Comparison of ENCODE assay signal across 20 cellular contexts in genomic region chr14:101115652-101116051, GRCh38.
DNase-seq lines count a peak whose midpoint lies in the region; ATAC-seq, FAIRE-seq and TF ChIP-seq lines count a peak whose summit lies in the region.
"Had no signal": no experiment of that assay in that cellular context is flagged by ENCODE, and none has a peak within 500 bp of the region (broad histone marks: within the 10 kb centered on the region; RNA-seq: fewer than 3 reads in every experiment).

No MANE protein-coding gene starts in this region.

- TF ChIP-seq RAD21 in H1 (IDR thresholded peaks at IDR 0.05 in 1 of 2, conservative IDR thresholded peaks at IDR 0.05 in 1 of 2; ENCODE audit: low read depth in 2 of 2, low read length in 2 of 2), result no peak

- H2AFZ ChIP-seq in H1 (ENCODE audit: low read length), result no peak overlapping the region
- H2AFZ ChIP-seq: GM23248 had no signal

- peaks cover 0 to 9% (median under 1%) of the 10 kb centered on the region in 4 experiments; a peak in 3 of 7 replicates for H3K4me1 ChIP-seq in H1 (replicated peaks in 1 of 4; ENCODE audit: control insufficient read depth in 3 of 4, insufficient read depth in 4 of 4, low read length in 3 of 4)
- H3K4me1 ChIP-seq: BE2C, Caco-2 had no signal

- 96% methylated on average over 8 of the region's 8 CpGs; no CpG with 5 or more reads in 1 of the 2 experiments for WGBS in H1 (ENCODE audit: extremely low coverage in 1 of 2, insufficient coverage in 1 of 2, insufficient read length in 1 of 2, insufficient replicate concordance in 2 of 2, low coverage in 1 of 2, low lambda C conversion rate in 2 of 2, missing lambda C conversion rate in 1 of 2), 2 experiments

- H3K4ac ChIP-seq in H1 (replicated peaks; ENCODE audit: insufficient read length, low read depth, low read length), result no peak overlapping the region

- TF ChIP-seq EP300 in H1 (IDR thresholded peaks at IDR 0.05; ENCODE audit: borderline replicate concordance in 1 of 2, low read depth in 2 of 2, low read length in 2 of 2), result no peak

- ATAC-seq in left lobe of liver, result no peak

- no peak for TF ChIP-seq POLR2A in H1 (IDR thresholded peaks at IDR 0.05; ENCODE audit: control extremely low read depth in 1 of 2, low read depth in 2 of 2, low read length in 2 of 2)

- H3K23me2 ChIP-seq in H1 (ENCODE audit: low read depth, low read length), result peaks cover 8% of the 10 kb centered on the region; the same call in 1 of the 2 replicates

- no peak overlapping the region for H3K9ac ChIP-seq in H1 (replicated peaks in 1 of 4; ENCODE audit: extremely low read depth in 1 of 4, low read depth in 3 of 4, low read length in 3 of 4)
- H3K9ac ChIP-seq: GM23248 had no signal

- peak overlapping the region; percentile 47; the same call in 1 of the 2 replicates for H4K8ac ChIP-seq in H1 (ENCODE audit: extremely low read depth, insufficient read depth, low read length)

- no peak overlapping the region for H2BK5ac ChIP-seq in H1 (ENCODE audit: low read depth, low read length)

- H2BK120ac ChIP-seq in H1 (replicated peaks; ENCODE audit: low read depth, low read length), result no peak overlapping the region

- CTCF ChIA-PET in H1 (lab: Charles Lee; ENCODE audit: partially characterized antibody), result no interaction called here

- no peaks in the 10 kb centered on the region for H3K27me3 ChIP-seq in H1 (replicated peaks in 1 of 4; ENCODE audit: control insufficient read depth in 3 of 4, extremely low read depth in 1 of 4, insufficient read depth in 3 of 4, low read length in 3 of 4)
- H3K27me3 ChIP-seq: BE2C had no signal

- H3K18ac ChIP-seq in H1 (ENCODE audit: extremely low read depth, low read length), result no peak overlapping the region

- H3K79me1 ChIP-seq in H1 (ENCODE audit: low read depth, low read length), result no peaks in the 10 kb centered on the region

- POLR2A ChIA-PET in H1 (lab: Charles Lee; ENCODE audit: partially characterized antibody), result no interaction called here

- no peak overlapping the region for H2BK15ac ChIP-seq in H1 (ENCODE audit: low read length)

- FAIRE-seq in H1 (lab: Jason Lieb, UNC), result no peak
- FAIRE-seq: A204.1, GM12892, GM18507, H54 had no signal

- H2AK5ac ChIP-seq in H1 (ENCODE audit: low read depth, low read length), result no peak overlapping the region

- no peaks in the 10 kb centered on the region for H3K9me3 ChIP-seq in H1 (ENCODE audit: insufficient read depth in 2 of 2, low read depth in 1 of 2, low read length in 1 of 2)
- H3K9me3 ChIP-seq: BE2C, Caco-2 had no signal

- no peak overlapping the region for H4K5ac ChIP-seq in H1 (ENCODE audit: insufficient read length, low read depth, low read length)

- H3K36me3 ChIP-seq in H1 (ENCODE audit: control insufficient read depth in 2 of 4, insufficient read depth in 4 of 4, low read length in 3 of 4), result no peaks in the 10 kb centered on the region; a peak in 1 of 8 replicates
- H3K36me3 ChIP-seq: BE2C had no signal

- H3K27ac ChIP-seq in H1 (ENCODE audit: low read depth, low read length), result no peak overlapping the region
- H3K27ac ChIP-seq: GM23248 had no signal

- no peak overlapping the region for H3K4me3 ChIP-seq in H1 (ENCODE audit: extremely low read depth in 1 of 4, insufficient read depth in 2 of 4, low read depth in 3 of 4, low read length in 4 of 4)
- H3K4me3 ChIP-seq: GM23248 had no signal

- no peak overlapping the region for H4K91ac ChIP-seq in H1 (replicated peaks; ENCODE audit: insufficient read length, low read length)

- H3K4me2 ChIP-seq in H1 (ENCODE audit: insufficient read depth in 1 of 2, low read depth in 2 of 2, low read length in 2 of 2), result no peak overlapping the region

- no peak overlapping the region for H3K56ac ChIP-seq in H1 (replicated peaks; ENCODE audit: insufficient read length, low read depth, low read length)

- no peak overlapping the region for H3K23ac ChIP-seq in H1 (ENCODE audit: insufficient read length)

- H4K20me1 ChIP-seq in H1 (replicated peaks in 1 of 2; ENCODE audit: control insufficient read depth in 1 of 2, insufficient read depth in 2 of 2, low read length in 2 of 2), result no peaks in the 10 kb centered on the region

- H2BK20ac ChIP-seq in H1 (ENCODE audit: low read length), result no peak overlapping the region

- H3K79me2 ChIP-seq in H1 (ENCODE audit: control insufficient read depth in 1 of 2, insufficient read depth in 2 of 2, low read length in 2 of 2), result no peaks in the 10 kb centered on the region

- H3K14ac ChIP-seq in H1 (ENCODE audit: insufficient read length), result no peak overlapping the region

- DNase-seq in D341Med (ENCODE audit: low spot score) (peak; percentile 9), H1 (ENCODE audit: low read depth in 1 of 2, low spot score in 2 of 2) (peak in 1 of 2 experiments; percentile 14), left lobe of liver (ENCODE audit: low spot score) (peak; percentile 16), ureter (ENCODE audit: low spot score) (peak; percentile 27), cerebellar nuclear complex (lab: John Stamatoyannopoulos, UW) (no peak), putamen (ENCODE audit: low spot score) (no peak)
- DNase-seq: ACHN; BE2C; C1 segment of cervical spinal cord; Caco-2; CD4-positive, CD25-positive, alpha-beta regulatory T cell; DMS153; DMS79; GDM1; GM23248; HCEC 1CT had no signal

- H2BK12ac ChIP-seq in H1 (ENCODE audit: low read depth, low read length), result no peak overlapping the region

- no peak for TF ChIP-seq CTCF in H1 (IDR thresholded peaks at IDR 0.05; ENCODE audit: control extremely low read depth in 1 of 3, insufficient read depth in 1 of 3, low read depth in 1 of 3, low read length in 3 of 3)

TF ChIP-seq in H1, 55 proteins besides CTCF, POLR2A, EP300 and RAD21:
- TF ChIP-seq ATF2 (IDR thresholded peaks at IDR 0.05; ENCODE audit: low read length) (no peak), RNF2 (IDR thresholded peaks at IDR 0.05; ENCODE audit: borderline replicate concordance, low read depth, low read length, missing control alignments, poor library complexity, severe bottlenecking) (no peak), BACH1 (IDR thresholded peaks at IDR 0.05; ENCODE audit: low read length) (no peak), HDAC6 (IDR thresholded peaks at IDR 0.05; ENCODE audit: low read depth, low read length) (no peak), SRF (IDR thresholded peaks at IDR 0.05; ENCODE audit: low read depth, low read length) (no peak)

Comparison
In these comparisons a context has a peak if more than half of its experiments do, and no peak if none do; other contexts are left out.
1. DNase-seq: peak in D341Med (single experiment), left lobe of liver (single experiment) and ureter (single experiment); none in cerebellar nuclear complex (0 of 2) and putamen (single experiment).